In genomic region chr6:35068206-35068605, GRCh38 we compare ENCODE assay signal across 26 cellular contexts.
DNase-seq lines count a peak whose midpoint lies in the region; TF ChIP-seq lines count a peak whose summit lies in the region.
"Had no signal": no experiment of that assay in that cellular context is flagged by ENCODE, and none has a peak within 500 bp of the region (broad histone marks: within the 10 kb centered on the region; RNA-seq: fewer than 3 reads in every experiment).

No MANE protein-coding gene starts in this region.

- WGBS in spleen, 5 donors, result 72 to 82% (median 78%) methylated on average over 9 of the region's 9 CpGs
- WGBS in SK-N-SH (ENCODE audit: low lambda C conversion rate), result 84% methylated on average over 8 of the region's 9 CpGs

- H3F3A ChIP-seq in SK-N-SH (replicated peaks; ENCODE audit: insufficient read depth), result no peaks in the 10 kb centered on the region

- TF ChIP-seq CTCF in endothelial cell (IDR thresholded peaks at IDR 0.05; ENCODE audit: unreplicated experiment) (no peak), right atrium auricular region (IDR thresholded peaks at IDR 0.05) (no peak), spleen (IDR thresholded peaks at IDR 0.05 in 8 of 11, conservative IDR thresholded peaks at IDR 0.05 in 3 of 11) (no peak), SK-N-SH (IDR thresholded peaks at IDR 0.05) (no peak)

- H3K4me3 Mint-ChIP-seq in endothelial cell (ENCODE audit: unreplicated experiment), result no peak overlapping the region
- H3K4me3 Mint-ChIP-seq: activated naive CD8-positive, alpha-beta T cell; CD14-positive monocyte; immature natural killer cell; T-helper 2 cell treated with Interferon-gamma antibody and Interleukin-4, amounts not matched to agents 5 μg/mL and 100 μg/mL, for 36 hours had no signal

- H3K36me3 Mint-ChIP-seq in endothelial cell (ENCODE audit: low read depth, unreplicated experiment), result peaks cover 5% of the 10 kb centered on the region

- no peak for DNase-seq in endothelial cell (ENCODE audit: low spot score)
- DNase-seq in right atrium auricular region (ENCODE audit: low spot score), result no peak
- DNase-seq in spleen, result peak; percentile 54
- DNase-seq in SK-N-SH, result no peak
- DNase-seq in cerebellum (ENCODE audit: low spot score), result no peak
- DNase-seq in midbrain (lab: John Stamatoyannopoulos, UW), result no peak
- no peak for DNase-seq in 8988T
- DNase-seq: activated CD4-positive, alpha-beta T cell treated with anti-CD3 and anti-CD28 coated beads, Interleukin-2, amount 50 U/mL, for 1 hour; EL; GOT3; immature natural killer cell; NCI-H1092 treated with DMSO at 0.1 percent for 48 hours; NCI-H2081; NCI-H510A treated with DMSO at 0.1 percent for 48 hours; stimulated activated CD4-positive, alpha-beta T cell treated with anti-CD3 and anti-CD28 coated beads, Interleukin-12 subunit alpha, Interleukin-12 subunit beta, amount 100 ng/mL, for 4 hours; stimulated activated CD4-positive, alpha-beta T cell treated with anti-CD3 and anti-CD28 coated beads, Interleukin-4, amount 100 ng/mL, for 4 hours had no signal

- no peak overlapping the region for H3K4me2 ChIP-seq in SK-N-SH

- POLR2A ChIA-PET in SK-N-SH (lab: Yijun Ruan, JAX), result no interaction called here

- no peak for TF ChIP-seq POLR2A in spleen (IDR thresholded peaks at IDR 0.05)

- CTCF ChIA-PET in SK-N-SH (lab: Yijun Ruan, JAX), result interaction anchor here (1.3 kb wide), 1 partner anchor 12 kb away, joined by 4 read pairs; no protein-coding TSS in a partner anchor

- H4K20me1 ChIP-seq in SK-N-SH (ENCODE audit: insufficient read depth), result no peaks in the 10 kb centered on the region

- H3K4me3 ChIP-seq in HUES48 (ENCODE audit: low read depth, low read length) (no peak overlapping the region), right atrium auricular region (no peak overlapping the region), spleen (no peak overlapping the region), SK-N-SH (ENCODE audit: low read depth in 2 of 2, low read length in 1 of 2) (no peak overlapping the region)
- H3K4me3 ChIP-seq: psoas muscle, SK-N-MC, vagina had no signal

- no peaks in the 10 kb centered on the region for H3K79me2 ChIP-seq in SK-N-SH (ENCODE audit: insufficient read depth)

- H2AFZ ChIP-seq in SK-N-SH (ENCODE audit: low read depth), result no peak overlapping the region

- no peaks in the 10 kb centered on the region for H3K9me3 ChIP-seq in HUES48 (ENCODE audit: control insufficient read depth, insufficient read depth, low read length)
- no peaks in the 10 kb centered on the region for H3K9me3 ChIP-seq in right atrium auricular region
- no peaks in the 10 kb centered on the region for H3K9me3 ChIP-seq in spleen
- no peaks in the 10 kb centered on the region for H3K9me3 ChIP-seq in SK-N-SH
- H3K9me3 ChIP-seq: psoas muscle, vagina had no signal

- H3K27me3 ChIP-seq in HUES48 (ENCODE audit: control insufficient read depth, insufficient read depth, low read length) (no peaks in the 10 kb centered on the region), right atrium auricular region (no peaks in the 10 kb centered on the region), spleen (replicated peaks in 1 of 7) (no peaks in the 10 kb centered on the region), SK-N-SH (ENCODE audit: insufficient read depth) (no peaks in the 10 kb centered on the region)
- H3K27me3 ChIP-seq: vagina had no signal

- no peak overlapping the region for H3K9ac ChIP-seq in HUES48 (ENCODE audit: low read depth, low read length)
- H3K9ac ChIP-seq in SK-N-SH, result no peak overlapping the region

- no peak for TF ChIP-seq EP300 in SK-N-SH (IDR thresholded peaks at IDR 0.05; ENCODE audit: borderline replicate concordance in 1 of 2, low read depth in 1 of 2, low read length in 1 of 2)

- H3K27ac Mint-ChIP-seq in endothelial cell (ENCODE audit: unreplicated experiment), result peak overlapping the region; percentile 48
- H3K27ac Mint-ChIP-seq: activated naive CD8-positive, alpha-beta T cell; activated T-helper 2 cell treated with anti-CD3 and anti-CD28 coated beads, Interferon-gamma antibody, Interleukin-2, Interleukin-4, amounts not matched to agents 10 μg/mL and 5 μg/mL and 100 μg/mL, durations not matched to agents 14 hours and 24 hours and 36 hours; immature natural killer cell; T-helper 2 cell treated with Interferon-gamma antibody and Interleukin-4, amounts not matched to agents 5 μg/mL and 100 μg/mL, for 36 hours had no signal

- intact Hi-C loops in spleen (cut with DNase I; ENCODE audit: low total_unique reads), result loop anchor here (10.0 kb wide), 1 partner anchor 53 kb away; no protein-coding TSS in a partner anchor

- H3K9me3 Mint-ChIP-seq in endothelial cell (ENCODE audit: unreplicated experiment), result no peaks in the 10 kb centered on the region
- H3K9me3 Mint-ChIP-seq: activated T-helper 2 cell treated with anti-CD3 and anti-CD28 coated beads, Interferon-gamma antibody, Interleukin-2, Interleukin-4, amounts not matched to agents 10 μg/mL and 5 μg/mL and 100 μg/mL, durations not matched to agents 14 hours and 24 hours and 36 hours; CD14-positive monocyte; immature natural killer cell; T-helper 2 cell treated with Interferon-gamma antibody and Interleukin-4, amounts not matched to agents 5 μg/mL and 100 μg/mL, for 36 hours had no signal

- no peaks in the 10 kb centered on the region for H3K9me2 ChIP-seq in SK-N-SH

- H3K27ac ChIP-seq in HUES48 (ENCODE audit: low read depth, low read length), result peak overlapping the region; percentile 47
- H3K27ac ChIP-seq in right atrium auricular region, result peak overlapping the region; percentile 39 to 44
- H3K27ac ChIP-seq in spleen, result peak overlapping the region in 2 of 8 donors; percentile 9 to 14
- no peak overlapping the region for H3K27ac ChIP-seq in SK-N-SH (ENCODE audit: low read depth in 2 of 2, low read length in 1 of 2)
- H3K27ac ChIP-seq: HL-60, psoas muscle, SK-N-MC, vagina, VCaP had no signal

- H3K4me1 Mint-ChIP-seq in endothelial cell (ENCODE audit: unreplicated experiment), result peaks cover 6% of the 10 kb centered on the region
- H3K4me1 Mint-ChIP-seq: CD14-positive monocyte, immature natural killer cell had no signal

- no peak for TF ChIP-seq RAD21 in SK-N-SH (IDR thresholded peaks at IDR 0.05; ENCODE audit: low read length)

- H3K36me3 ChIP-seq in HUES48 (ENCODE audit: control insufficient read depth, insufficient read depth, low read length) (peaks cover 14% of the 10 kb centered on the region; the same call in 1 of the 2 replicates), right atrium auricular region (peaks cover 46% of the 10 kb centered on the region), spleen (peaks cover 0 to 100% (median 46%) of the 10 kb centered on the region in 6 donors), SK-N-SH (replicated peaks in 1 of 2; ENCODE audit: control insufficient read depth in 1 of 2, insufficient read depth in 2 of 2, low read length in 1 of 2) (peaks cover 0 to 9% of the 10 kb centered on the region in 2 experiments)

- H3K4me1 ChIP-seq in HUES48 (ENCODE audit: control insufficient read depth, insufficient read depth, low read length) (peaks cover 28% of the 10 kb centered on the region), right atrium auricular region (peaks cover 0 to 52% of the 10 kb centered on the region in 2 donors), spleen (peaks cover 0 to 34% (median 13%) of the 10 kb centered on the region in 6 donors), SK-N-SH (ENCODE audit: control insufficient read depth in 1 of 2, insufficient read depth in 2 of 2, low read depth in 1 of 2, low read length in 1 of 2) (peaks cover 0 to 3% of the 10 kb centered on the region in 2 experiments; a peak in 1 of 4 replicates)
- H3K4me1 ChIP-seq: psoas muscle had no signal

- H3K27me3 Mint-ChIP-seq in endothelial cell (ENCODE audit: unreplicated experiment), result peaks cover 4% of the 10 kb centered on the region
- H3K27me3 Mint-ChIP-seq: activated naive CD8-positive, alpha-beta T cell had no signal

TF ChIP-seq in SK-N-SH, 30 proteins besides CTCF, POLR2A, EP300 and RAD21 (continues in another document):
- no peak for TF ChIP-seq MAX (IDR thresholded peaks at IDR 0.05; ENCODE audit: low read depth)
- no peak for TF ChIP-seq TCF12 (IDR thresholded peaks at IDR 0.05)
- TF ChIP-seq TAF1 (IDR thresholded peaks at IDR 0.05; ENCODE audit: borderline replicate concordance, low read depth, low read length), result no peak
- TF ChIP-seq SMC3 (IDR thresholded peaks at IDR 0.05; ENCODE audit: low read depth, low read length), result no peak
- no peak for TF ChIP-seq FOXM1 (IDR thresholded peaks at IDR 0.05; ENCODE audit: low read depth)
- TF ChIP-seq GABPA (IDR thresholded peaks at IDR 0.05; ENCODE audit: low read depth), result no peak
- no peak for TF ChIP-seq FOXJ3 (CRISPR knock-in tag; IDR thresholded peaks at IDR 0.05)
- TF ChIP-seq CHD2 (IDR thresholded peaks at IDR 0.05; ENCODE audit: low read length, partially characterized antibody), result no peak
- TF ChIP-seq, protein P1, sequence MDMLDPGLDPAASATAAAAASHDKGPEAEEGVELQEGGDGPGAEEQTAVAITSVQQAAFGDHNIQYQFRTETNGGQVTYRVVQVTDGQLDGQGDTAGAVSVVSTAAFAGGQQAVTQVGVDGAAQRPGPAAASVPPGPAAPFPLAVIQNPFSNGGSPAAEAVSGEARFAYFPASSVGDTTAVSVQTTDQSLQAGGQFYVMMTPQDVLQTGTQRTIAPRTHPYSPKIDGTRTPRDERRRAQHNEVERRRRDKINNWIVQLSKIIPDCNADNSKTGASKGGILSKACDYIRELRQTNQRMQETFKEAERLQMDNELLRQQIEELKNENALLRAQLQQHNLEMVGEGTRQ (IDR thresholded peaks at IDR 0.05; ENCODE audit: borderline replicate concordance, low read depth, low read length), result no peak
- no peak for TF ChIP-seq NFIC (IDR thresholded peaks at IDR 0.05; ENCODE audit: borderline replicate concordance)
- TF ChIP-seq, protein P2, sequence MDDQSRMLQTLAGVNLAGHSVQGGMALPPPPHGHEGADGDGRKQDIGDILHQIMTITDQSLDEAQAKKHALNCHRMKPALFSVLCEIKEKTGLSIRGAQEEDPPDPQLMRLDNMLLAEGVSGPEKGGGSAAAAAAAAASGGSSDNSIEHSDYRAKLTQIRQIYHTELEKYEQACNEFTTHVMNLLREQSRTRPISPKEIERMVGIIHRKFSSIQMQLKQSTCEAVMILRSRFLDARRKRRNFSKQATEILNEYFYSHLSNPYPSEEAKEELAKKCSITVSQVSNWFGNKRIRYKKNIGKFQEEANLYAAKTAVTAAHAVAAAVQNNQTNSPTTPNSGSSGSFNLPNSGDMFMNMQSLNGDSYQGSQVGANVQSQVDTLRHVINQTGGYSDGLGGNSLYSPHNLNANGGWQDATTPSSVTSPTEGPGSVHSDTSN (IDR thresholded peaks at IDR 0.05), result no peak
- no peak for TF ChIP-seq RXRA (IDR thresholded peaks at IDR 0.05; ENCODE audit: borderline replicate concordance, low read depth)

Comparison
In these comparisons a context has a peak if more than half of its experiments do, and no peak if none do; other contexts are left out.
1. H3K27ac ChIP-seq: peak in HUES48 (single experiment) and right atrium auricular region (2 of 2); none in SK-N-SH (0 of 2).